In the genomic region with DNA sequence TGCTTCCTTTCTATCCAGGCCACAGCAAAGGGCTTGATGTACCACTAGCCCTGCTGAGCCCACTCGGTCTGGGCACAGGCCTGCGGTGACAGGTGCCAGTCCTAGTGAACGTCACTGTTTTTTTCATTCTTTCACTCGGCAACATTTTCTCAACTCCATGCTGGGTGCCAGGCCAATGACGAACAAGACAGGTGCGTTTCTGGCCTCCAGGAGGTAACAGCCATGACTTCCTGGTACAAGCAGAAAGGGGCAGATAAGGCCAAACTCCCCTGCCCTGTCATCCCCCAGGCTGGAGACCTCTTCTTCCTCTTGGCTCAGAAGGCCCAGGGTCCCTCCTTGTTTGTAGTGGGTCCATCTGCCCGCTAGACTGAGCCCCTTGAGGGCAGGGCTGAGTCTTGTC, we compare ENCODE assay signal across 20 cellular contexts.
"Had no signal": no experiment of that assay in that cellular context is flagged by ENCODE, and none has a peak within 500 bp of the region (broad histone marks: within the 10 kb centered on the region; RNA-seq: fewer than 3 reads in every experiment).

No MANE protein-coding gene starts in this region.

- H3K27ac ChIP-seq: adrenal gland, coronary artery, esophagus squamous epithelium, gastrocnemius medialis, parathyroid adenoma, right lobe of liver, thyroid gland had no signal

- H3K4me1 Mint-ChIP-seq: activated CD4-positive, alpha-beta memory T cell treated with anti-CD3 and anti-CD28 coated beads, Interleukin-2, amount 10 ng/mL, durations not matched to agents 7 days and 5 days; activated CD4-positive, alpha-beta T cell treated with anti-CD3 and anti-CD28 coated beads, Interleukin-2, amount 10 ng/mL, durations not matched to agents 24 days and 14 days; memory B cell had no signal

- H3K9ac ChIP-seq: parathyroid adenoma had no signal

- H3K27ac Mint-ChIP-seq: activated CD4-positive, alpha-beta memory T cell treated with anti-CD3 and anti-CD28 coated beads, Interleukin-2, amount 10 ng/mL, durations not matched to agents 7 days and 5 days; activated CD4-positive, alpha-beta T cell treated with anti-CD3 and anti-CD28 coated beads, Interleukin-2, amount 10 ng/mL, durations not matched to agents 24 days and 14 days; activated naive CD8-positive, alpha-beta T cell; activated T-helper 1 cell treated with anti-CD3 and anti-CD28 coated beads, Interleukin-12 subunit alpha, Interleukin-12 subunit beta, Interleukin-2, Interleukin-4 antibody, amounts not matched to agents 30 ng/mL and 10 ng/mL and 1 ng/mL, durations not matched to agents 14 hours and 24 hours and 36 hours; memory B cell had no signal

- H3K36me3 ChIP-seq: adrenal gland, breast epithelium, esophagus squamous epithelium, gastrocnemius medialis, right lobe of liver, thyroid gland had no signal

- H2AFZ ChIP-seq: parathyroid adenoma had no signal

- H3K9me3 Mint-ChIP-seq: activated CD4-positive, alpha-beta memory T cell treated with anti-CD3 and anti-CD28 coated beads, Interleukin-2, amount 10 ng/mL, durations not matched to agents 7 days and 5 days; activated CD4-positive, alpha-beta T cell treated with anti-CD3 and anti-CD28 coated beads, Interleukin-2, amount 10 ng/mL, durations not matched to agents 24 days and 14 days; activated T-helper 1 cell treated with anti-CD3 and anti-CD28 coated beads, Interleukin-12 subunit alpha, Interleukin-12 subunit beta, Interleukin-2, Interleukin-4 antibody, amounts not matched to agents 30 ng/mL and 10 ng/mL and 1 ng/mL, durations not matched to agents 14 hours and 24 hours and 36 hours; memory B cell; nephron had no signal

- H3K4me3 Mint-ChIP-seq: activated CD4-positive, alpha-beta memory T cell treated with anti-CD3 and anti-CD28 coated beads, Interleukin-2, amount 10 ng/mL, durations not matched to agents 7 days and 5 days; activated CD4-positive, alpha-beta T cell treated with anti-CD3 and anti-CD28 coated beads, Interleukin-2, amount 10 ng/mL, durations not matched to agents 24 days and 14 days; activated naive CD8-positive, alpha-beta T cell; activated T-helper 1 cell treated with anti-CD3 and anti-CD28 coated beads, Interleukin-12 subunit alpha, Interleukin-12 subunit beta, Interleukin-2, Interleukin-4 antibody, amounts not matched to agents 30 ng/mL and 10 ng/mL and 1 ng/mL, durations not matched to agents 14 hours and 24 hours and 36 hours; memory B cell; nephron had no signal

- H3K27me3 Mint-ChIP-seq: activated CD4-positive, alpha-beta memory T cell treated with anti-CD3 and anti-CD28 coated beads, Interleukin-2, amount 10 ng/mL, durations not matched to agents 7 days and 5 days; activated CD4-positive, alpha-beta T cell treated with anti-CD3 and anti-CD28 coated beads, Interleukin-2, amount 10 ng/mL, durations not matched to agents 24 days and 14 days; activated naive CD8-positive, alpha-beta T cell had no signal

- DNase-seq: activated CD4-positive, alpha-beta memory T cell treated with anti-CD3 and anti-CD28 coated beads, Interleukin-2, amount 10 ng/mL, durations not matched to agents 7 days and 5 days; activated CD4-positive, alpha-beta T cell treated with anti-CD3 and anti-CD28 coated beads, Interleukin-2, amount 10 ng/mL, durations not matched to agents 24 days and 14 days; adrenal gland; cerebellar nuclear complex; esophagus squamous epithelium; gastrocnemius medialis; hippocampal formation; left cardiac atrium; nucleus accumbens; right lobe of liver; stimulated activated CD4-positive, alpha-beta T cell treated with anti-CD3 and anti-CD28 coated beads, Interleukin-4, amount 100 ng/mL, for 1 hour; stimulated activated naive CD8-positive, alpha-beta T cell treated with anti-CD3 and anti-CD28 coated beads, Interleukin-15, Interleukin-2, amounts not matched to agents 100 U/mL and 50 U/mL, for 24 hours; thyroid gland had no signal

- H3K4me3 ChIP-seq: adrenal gland, breast epithelium, coronary artery, esophagus squamous epithelium, gastrocnemius medialis, right lobe of liver, thyroid gland had no signal

- ATAC-seq: right lobe of liver; stimulated activated naive CD8-positive, alpha-beta T cell treated with anti-CD3 and anti-CD28 coated beads, Interleukin-15, Interleukin-2, amounts not matched to agents 100 U/mL and 50 U/mL, for 24 hours had no signal

- H3K79me2 ChIP-seq: parathyroid adenoma had no signal

- H3K27me3 ChIP-seq: adrenal gland, breast epithelium, gastrocnemius medialis, right lobe of liver, thyroid gland had no signal

- H3K4me1 ChIP-seq: adrenal gland, breast epithelium, esophagus squamous epithelium, right lobe of liver, thyroid gland had no signal

- H3K9me3 ChIP-seq: adrenal gland, breast epithelium, esophagus squamous epithelium, gastrocnemius medialis, right lobe of liver, thyroid gland had no signal

- H3K36me3 Mint-ChIP-seq: activated naive CD8-positive, alpha-beta T cell; memory B cell had no signal
